Comparison of ENCODE assay signal across 27 cellular contexts in the genomic region with DNA sequence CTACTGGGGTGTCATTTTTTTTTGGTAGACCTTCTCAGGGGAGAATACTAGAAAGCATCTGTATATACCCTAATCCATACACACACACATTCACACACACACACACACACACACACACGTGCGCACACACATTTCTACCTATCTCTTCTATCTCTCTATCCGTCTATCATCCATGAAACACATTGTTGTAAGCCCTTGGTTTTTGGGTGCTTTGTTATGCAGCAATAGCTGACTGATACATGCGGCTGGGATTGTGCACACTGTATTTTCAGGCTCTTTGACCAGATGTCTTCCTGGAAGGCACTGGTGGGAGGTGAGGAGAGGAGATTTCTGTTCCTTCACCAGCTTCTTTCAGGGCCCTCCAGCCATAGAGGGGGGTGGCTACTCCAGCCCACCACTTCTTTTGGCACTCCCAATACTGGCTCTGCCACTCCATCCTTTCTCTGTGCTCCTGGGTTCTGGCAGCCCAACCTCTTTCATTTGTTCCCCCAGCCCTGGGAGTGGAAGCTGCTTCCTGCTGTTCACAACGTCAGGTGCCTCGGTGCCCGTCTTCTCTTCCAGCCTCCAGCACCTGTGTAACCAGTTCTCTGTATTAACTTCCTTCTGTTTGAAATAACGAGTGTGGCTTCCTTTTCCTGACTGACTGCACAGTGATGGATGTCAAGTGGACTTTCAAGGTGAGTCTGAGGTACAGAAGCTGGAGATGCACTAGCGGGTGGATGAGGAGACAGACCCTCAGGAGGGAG. TPM values are rescaled to one million over a fixed set of nuclear protein-coding genes. Genes with fewer than 3 reads are reported as not detected.
DNase-seq lines count a peak whose midpoint lies in the region; ATAC-seq, FAIRE-seq and TF ChIP-seq lines count a peak whose summit lies in the region.
"Had no signal": no experiment of that assay in that cellular context is flagged by ENCODE, and none has a peak within 500 bp of the region (broad histone marks: within the 10 kb centered on the region; RNA-seq: fewer than 3 reads in every experiment).

No MANE protein-coding gene starts in this region.

- H3K36me3 Mint-ChIP-seq in endothelial cell (ENCODE audit: low read depth, unreplicated experiment): no peaks in the 10 kb centered on the region
- H3K36me3 Mint-ChIP-seq in activated T-helper 1 cell treated with anti-CD3 and anti-CD28 coated beads, Interleukin-12 subunit alpha, Interleukin-12 subunit beta, Interleukin-2, Interleukin-4 antibody, amounts not matched to agents 30 ng/mL and 10 ng/mL and 1 ng/mL, durations not matched to agents 14 hours and 24 hours and 36 hours (ENCODE audit: low read depth): no peaks in the 10 kb centered on the region

- POLR2A ChIA-PET in HepG2 (lab: Yijun Ruan, JAX): no interaction called here

- no peak overlapping the region for H3K4me3 Mint-ChIP-seq in endothelial cell (ENCODE audit: unreplicated experiment)
- no peak overlapping the region for H3K4me3 Mint-ChIP-seq in activated T-helper 1 cell treated with anti-CD3 and anti-CD28 coated beads, Interleukin-12 subunit alpha, Interleukin-12 subunit beta, Interleukin-2, Interleukin-4 antibody, amounts not matched to agents 30 ng/mL and 10 ng/mL and 1 ng/mL, durations not matched to agents 14 hours and 24 hours and 36 hours
- H3K4me3 Mint-ChIP-seq: CD4-positive, alpha-beta T cell; GM23338 had no signal

- H3K9ac ChIP-seq in HepG2 (ENCODE audit: insufficient read depth, low read depth, low read length): no peak overlapping the region

- TF ChIP-seq CTCF in HepG2 (CRISPR knock-in tag; IDR thresholded peaks at IDR 0.05): no peak
- TF ChIP-seq CTCF in right lobe of liver (IDR thresholded peaks at IDR 0.05): no peak
- no peak for TF ChIP-seq CTCF in endothelial cell (IDR thresholded peaks at IDR 0.05; ENCODE audit: unreplicated experiment)
- TF ChIP-seq CTCF in transverse colon (IDR thresholded peaks at IDR 0.05): no peak

- no peak for FAIRE-seq in HepG2 (lab: Jason Lieb, UNC)
- FAIRE-seq: GM12892, HTR-8/SVneo had no signal

- no peak overlapping the region for H3K27ac ChIP-seq in HepG2 (ENCODE audit: extremely low read length, insufficient read depth, low read length)
- H3K27ac ChIP-seq in right lobe of liver: no peak overlapping the region
- peak overlapping the region; percentile 3 to 82 (median 78) for H3K27ac ChIP-seq in transverse colon

- H3K4me1 Mint-ChIP-seq in endothelial cell (ENCODE audit: unreplicated experiment): peaks cover 13% of the 10 kb centered on the region
- H3K4me1 Mint-ChIP-seq in activated T-helper 1 cell treated with anti-CD3 and anti-CD28 coated beads, Interleukin-12 subunit alpha, Interleukin-12 subunit beta, Interleukin-2, Interleukin-4 antibody, amounts not matched to agents 30 ng/mL and 10 ng/mL and 1 ng/mL, durations not matched to agents 14 hours and 24 hours and 36 hours (ENCODE audit: low read depth): no peaks in the 10 kb centered on the region

- in situ Hi-C loops in HepG2 (cut with HindIII; ENCODE audit: extremely low pct_ligation_motif_present, low pct_unique_long_range_greater_than_20kb): no loop called here
- in situ Hi-C loops in transverse colon (cut with MboI; ENCODE audit: low pct_ligation_motif_present in 1 of 4, low pct_unique_long_range_greater_than_20kb in 1 of 4, low sequenced_read_pairs in 3 of 4): no loop called here

- H4K20me1 ChIP-seq in HepG2 (ENCODE audit: insufficient read depth, low read length): no peaks in the 10 kb centered on the region

- peak overlapping the region; percentile 1 for H3K27ac Mint-ChIP-seq in endothelial cell (ENCODE audit: unreplicated experiment)
- no peak overlapping the region for H3K27ac Mint-ChIP-seq in activated T-helper 1 cell treated with anti-CD3 and anti-CD28 coated beads, Interleukin-12 subunit alpha, Interleukin-12 subunit beta, Interleukin-2, Interleukin-4 antibody, amounts not matched to agents 30 ng/mL and 10 ng/mL and 1 ng/mL, durations not matched to agents 14 hours and 24 hours and 36 hours
- H3K27ac Mint-ChIP-seq: CD4-positive, alpha-beta T cell; GM23338 had no signal

- H3K9me3 ChIP-seq in HepG2 (ENCODE audit: low read length) (0 out of 2 replicates have a peak, but pooled peaks cover 4% of the 10 kb centered on the region), right lobe of liver (no peaks in the 10 kb centered on the region), transverse colon (peaks cover 0 to 3% of the 10 kb centered on the region in 2 donors)
- H3K9me3 ChIP-seq: BE2C had no signal

- H3K9me3 Mint-ChIP-seq in endothelial cell (ENCODE audit: unreplicated experiment): no peaks in the 10 kb centered on the region
- peaks cover 5% of the 10 kb centered on the region for H3K9me3 Mint-ChIP-seq in activated T-helper 1 cell treated with anti-CD3 and anti-CD28 coated beads, Interleukin-12 subunit alpha, Interleukin-12 subunit beta, Interleukin-2, Interleukin-4 antibody, amounts not matched to agents 30 ng/mL and 10 ng/mL and 1 ng/mL, durations not matched to agents 14 hours and 24 hours and 36 hours
- H3K9me3 Mint-ChIP-seq: CD4-positive, alpha-beta T cell had no signal

- H3K36me3 ChIP-seq in HepG2 (replicated peaks in 1 of 2; ENCODE audit: control insufficient read depth in 1 of 2, insufficient read depth in 2 of 2, low read length in 2 of 2) (no peaks in the 10 kb centered on the region), right lobe of liver (no peaks in the 10 kb centered on the region), transverse colon (no peaks in the 10 kb centered on the region)
- H3K36me3 ChIP-seq: BE2C, HAP-1 had no signal

- no TSS peak for BruUV-seq in HepG2 (replicated peaks; lab: Mats Ljungman, UMichigan)

- CTCF ChIA-PET in HepG2 (lab: Yijun Ruan, JAX; ENCODE audit: low intra/inter-chr PET ratio, low total read pairs): no interaction called here

- WGBS in HepG2 (ENCODE audit: low lambda C conversion rate): 34% methylated on average over 9 of the region's 9 CpGs
- WGBS in right lobe of liver (ENCODE audit: insufficient coverage, low coverage, low lambda C conversion rate, missing lambda C conversion rate): 66% methylated on average over 9 of the region's 9 CpGs
- 17 to 55% methylated on average over 6 to 9 of the region's 9 CpGs for WGBS in transverse colon (ENCODE audit: low coverage in 1 of 2), 2 donors

- TF ChIP-seq EP300 in HepG2 (IDR thresholded peaks at IDR 0.05; ENCODE audit: low read depth in 2 of 2, low read length in 2 of 2): no peak
- no peak for TF ChIP-seq EP300 in HepG2 (CRISPR knock-in tag; IDR thresholded peaks at IDR 0.05; ENCODE audit: borderline replicate concordance)
- no peak for TF ChIP-seq EP300 in transverse colon (IDR thresholded peaks at IDR 0.05; ENCODE audit: low read depth)

- TF ChIP-seq POLR2A in HepG2 (IDR thresholded peaks at IDR 0.05; ENCODE audit: insufficient read depth in 1 of 2, low read depth in 2 of 2, low read length in 2 of 2) (no peak), right lobe of liver (IDR thresholded peaks at IDR 0.05) (no peak), transverse colon (IDR thresholded peaks at IDR 0.05) (no peak)

- no peaks in the 10 kb centered on the region for H3K79me2 ChIP-seq in HepG2 (ENCODE audit: insufficient read depth, low read length)

- intact Hi-C loops in HepG2 (cut with micrococcal nuclease; ENCODE audit: unreplicated experiment): no loop called here
- intact Hi-C loops in right lobe of liver (cut with DNase I): no loop called here
- intact Hi-C loops in transverse colon (cut with DNase I; ENCODE audit: low total_unique reads): no loop called here
- intact Hi-C loops in activated T-helper 1 cell treated with anti-CD3 and anti-CD28 coated beads, Interleukin-12 subunit alpha, Interleukin-12 subunit beta, Interleukin-2, Interleukin-4 antibody, amounts not matched to agents 30 ng/mL and 10 ng/mL and 1 ng/mL, durations not matched to agents 14 hours and 24 hours and 36 hours (cut with micrococcal nuclease): no loop called here

- no peak overlapping the region for H2AFZ ChIP-seq in HepG2 (ENCODE audit: low read length)
- H2AFZ ChIP-seq: GM23338 had no signal

- H3K4me1 ChIP-seq in HepG2 (ENCODE audit: insufficient read depth, low read length) (peaks cover 5% of the 10 kb centered on the region; the same call in 1 of the 2 replicates), right lobe of liver (no peaks in the 10 kb centered on the region), transverse colon (peaks cover 5 to 16% (median 8%) of the 10 kb centered on the region in 4 donors)
- H3K4me1 ChIP-seq: BE2C, Caco-2, HAP-1 had no signal

- no peak for ATAC-seq in HepG2
- no peak for ATAC-seq in right lobe of liver
- ATAC-seq in GM18519 (IDR thresholded peaks at IDR 0.05; ENCODE audit: low FRiP score, unreplicated experiment): no peak
- ATAC-seq: GM23338 had no signal

- H3K27me3 ChIP-seq in HepG2 (ENCODE audit: control insufficient read depth in 1 of 2, insufficient read depth in 2 of 2, low read length in 2 of 2): peaks cover 6 to 34% of the 10 kb centered on the region in 2 experiments; a peak in 3 of 5 replicates
- no peaks in the 10 kb centered on the region for H3K27me3 ChIP-seq in right lobe of liver
- H3K27me3 ChIP-seq in transverse colon: peaks cover 4% of the 10 kb centered on the region
- H3K27me3 ChIP-seq: BE2C had no signal

- H3K27me3 Mint-ChIP-seq in endothelial cell (ENCODE audit: unreplicated experiment): peaks cover 8% of the 10 kb centered on the region
- peaks cover 2% of the 10 kb centered on the region for H3K27me3 Mint-ChIP-seq in activated T-helper 1 cell treated with anti-CD3 and anti-CD28 coated beads, Interleukin-12 subunit alpha, Interleukin-12 subunit beta, Interleukin-2, Interleukin-4 antibody, amounts not matched to agents 30 ng/mL and 10 ng/mL and 1 ng/mL, durations not matched to agents 14 hours and 24 hours and 36 hours (ENCODE audit: insufficient read depth)

- H3K4me3 ChIP-seq in HepG2 (replicated peaks in 1 of 3; ENCODE audit: insufficient read depth in 1 of 3, low read depth in 2 of 3, low read length in 3 of 3) (no peak overlapping the region), right lobe of liver (no peak overlapping the region), transverse colon (no peak overlapping the region)
- no peak overlapping the region for H3K4me3 ChIP-seq in Jurkat, Clone E6-1 (ENCODE audit: low read length)
- H3K4me3 ChIP-seq: GM23338, HAP-1 had no signal

- no peak overlapping the region for H3K4me2 ChIP-seq in HepG2 (ENCODE audit: low read depth, low read length)
- H3K4me2 ChIP-seq: GM23338 had no signal

- DNase-seq in HepG2 (ENCODE audit: low spot score): no peak
- DNase-seq in right lobe of liver: no peak
- peak; percentile 54 for DNase-seq in Jurkat, Clone E6-1 (ENCODE audit: low read depth, low spot score)
- no peak for DNase-seq in endothelial cell (ENCODE audit: low spot score)
- peak; percentile 57 for DNase-seq in transverse colon
- DNase-seq in SW480 (ENCODE audit: low spot score): no peak
- no peak for DNase-seq in activated T-helper 1 cell treated with anti-CD3 and anti-CD28 coated beads, Interleukin-12 subunit alpha, Interleukin-12 subunit beta, Interleukin-2, Interleukin-4 antibody, amounts not matched to agents 30 ng/mL and 10 ng/mL and 1 ng/mL, durations not matched to agents 14 hours and 24 hours and 36 hours (ENCODE audit: low spot score)
- DNase-seq: BE2C; Caco-2; CD4-positive, alpha-beta T cell; IMR-90; Karpas-422; NCI-H1694; NCI-H2081 treated with DMSO at 0.1 percent for 48 hours; NCI-H2171 treated with DMSO at 0.1 percent for 48 hours; NCI-H524 treated with DMSO at 0.1 percent for 48 hours; OCI-M1; SHP77 had no signal

- no peak for TF ChIP-seq RAD21 in HepG2 (CRISPR knock-in tag; IDR thresholded peaks at IDR 0.05)

RNA-seq across cellular contexts. Expression of a gene that starts 12.4 kb away (rescaled TPM):
- not detected in 2 replicates for total RNA-seq in HepG2 (2016; rRNA removed; fragmentation: Illumina TruSeq; extraction: Trizol)
- total RNA-seq in HepG2 (2016; cell fraction: cytosol; rRNA removed; fragmentation: Illumina TruSeq; extraction: Trizol; ENCODE audit: low read depth): not detected in 2 replicates
- total RNA-seq in HepG2 (2016; cell fraction: insoluble cytoplasmic fraction; rRNA removed; fragmentation: Illumina TruSeq; extraction: Trizol): not detected in 2 replicates
- not detected in 2 replicates for total RNA-seq in HepG2 (2016; cell fraction: membrane; rRNA removed; fragmentation: Illumina TruSeq; extraction: Trizol)
- not detected in 2 replicates for total RNA-seq in HepG2 (2016; cell fraction: nucleus; rRNA removed; fragmentation: Illumina TruSeq; extraction: Trizol)
- under 0.01 TPM in 1 of 2 replicates, not detected in the other for polyA plus RNA-seq in HepG2 (2011; rRNA removed)
- not detected in 2 replicates for polyA plus RNA-seq in HepG2 (2011; cell fraction: cytosol; rRNA removed)
- under 0.01 and 0.02 TPM in 2 replicates for polyA plus RNA-seq in HepG2 (2011; cell fraction: nucleus; rRNA removed)
- not detected in 2 replicates for polyA plus RNA-seq in HepG2 (2012)
- not detected in 2 replicates for polyA plus RNA-seq in HepG2 (2016; cell fraction: cytosol; fragmentation: Illumina TruSeq; extraction: Trizol; ENCODE audit: low read depth)
- polyA plus RNA-seq in HepG2 (2016; cell fraction: insoluble cytoplasmic fraction; fragmentation: Illumina TruSeq; extraction: Trizol; ENCODE audit: low read depth): not detected in 2 replicates
- not detected in 2 replicates for polyA plus RNA-seq in HepG2 (2016; cell fraction: membrane; fragmentation: Illumina TruSeq; extraction: Trizol; ENCODE audit: low read depth)
- polyA plus RNA-seq in HepG2 (2016; cell fraction: nucleus; fragmentation: Illumina TruSeq; extraction: Trizol; ENCODE audit: insufficient read depth, low read depth): not detected in 2 replicates
- 0.22 TPM in 1 of 2 replicates, not detected in the other for polyA minus RNA-seq in HepG2 (2011; rRNA and poly(A)+ RNA removed; ENCODE audit: low replicate concordance)
- polyA minus RNA-seq in HepG2 (2011; cell fraction: cytosol; rRNA and poly(A)+ RNA removed): not detected in 2 replicates
- not detected in 2 replicates for polyA minus RNA-seq in HepG2 (2011; cell fraction: nucleus; rRNA and poly(A)+ RNA removed)
- under 1 TPM in 1 of 6 experiments, not detected in 5; 0.04 TPM for total RNA-seq in right lobe of liver
- not detected for polyA plus RNA-seq in Jurkat, Clone E6-1 (2012; ENCODE audit: insufficient read depth, insufficient read length)
- not detected for total RNA-seq in endothelial cell (ENCODE audit: unreplicated experiment)
- total RNA-seq in transverse colon: 100 to 1,000 TPM; 269 to 910 (median 671) TPM
- not detected in 2 replicates for total RNA-seq in activated T-helper 1 cell treated with anti-CD3 and anti-CD28 coated beads, Interleukin-12 subunit alpha, Interleukin-12 subunit beta, Interleukin-2, Interleukin-4 antibody, amounts not matched to agents 30 ng/mL and 10 ng/mL and 1 ng/mL, durations not matched to agents 14 hours and 24 hours and 36 hours
- total RNA-seq: A673; CD4-positive, alpha-beta T cell; G401; GM23338; IMR-90; RPMI7951 had no signal
- polyA plus RNA-seq: GM23338, IMR-90 had no signal

RNA-seq across cellular contexts. Expression of a gene that starts 25.7 kb away (rescaled TPM):
- total RNA-seq in HepG2 (2016; rRNA removed; fragmentation: Illumina TruSeq; extraction: Trizol) (not detected in 2 replicates), right lobe of liver (1 to 10 TPM in 2 of 6 experiments, under 1 TPM in 4; 0.31 to 2.1 (median 0.72) TPM), endothelial cell (ENCODE audit: unreplicated experiment) (not detected), transverse colon (not detected)
- not detected in 2 replicates for total RNA-seq in HepG2 (2016; cell fraction: cytosol; rRNA removed; fragmentation: Illumina TruSeq; extraction: Trizol; ENCODE audit: low read depth)
- not detected in 2 replicates for total RNA-seq in HepG2 (2016; cell fraction: insoluble cytoplasmic fraction; rRNA removed; fragmentation: Illumina TruSeq; extraction: Trizol)
- not detected in 2 replicates for total RNA-seq in HepG2 (2016; cell fraction: membrane; rRNA removed; fragmentation: Illumina TruSeq; extraction: Trizol)
- total RNA-seq in HepG2 (2016; cell fraction: nucleus; rRNA removed; fragmentation: Illumina TruSeq; extraction: Trizol): not detected in 2 replicates
- polyA plus RNA-seq in HepG2 (2011; rRNA removed): not detected in 2 replicates
- not detected in 2 replicates for polyA plus RNA-seq in HepG2 (2011; cell fraction: cytosol; rRNA removed)
- polyA plus RNA-seq in HepG2 (2011; cell fraction: nucleus; rRNA removed): not detected in 2 replicates
- 0.03 and 0.08 TPM in 2 replicates for polyA plus RNA-seq in HepG2 (2012)
- polyA plus RNA-seq in HepG2 (2016; cell fraction: cytosol; fragmentation: Illumina TruSeq; extraction: Trizol; ENCODE audit: low read depth): not detected in 2 replicates
- not detected in 2 replicates for polyA plus RNA-seq in HepG2 (2016; cell fraction: insoluble cytoplasmic fraction; fragmentation: Illumina TruSeq; extraction: Trizol; ENCODE audit: low read depth)
- polyA plus RNA-seq in HepG2 (2016; cell fraction: membrane; fragmentation: Illumina TruSeq; extraction: Trizol; ENCODE audit: low read depth): not detected in 2 replicates
- not detected in 2 replicates for polyA plus RNA-seq in HepG2 (2016; cell fraction: nucleus; fragmentation: Illumina TruSeq; extraction: Trizol; ENCODE audit: insufficient read depth, low read depth)
- not detected in 2 replicates for polyA minus RNA-seq in HepG2 (2011; rRNA and poly(A)+ RNA removed; ENCODE audit: low replicate concordance)
- not detected in 2 replicates for polyA minus RNA-seq in HepG2 (2011; cell fraction: cytosol; rRNA and poly(A)+ RNA removed)
- polyA minus RNA-seq in HepG2 (2011; cell fraction: nucleus; rRNA and poly(A)+ RNA removed): not detected in 2 replicates
- polyA plus RNA-seq in Jurkat, Clone E6-1 (2012; ENCODE audit: insufficient read depth, insufficient read length): not detected
- total RNA-seq in activated T-helper 1 cell treated with anti-CD3 and anti-CD28 coated beads, Interleukin-12 subunit alpha, Interleukin-12 subunit beta, Interleukin-2, Interleukin-4 antibody, amounts not matched to agents 30 ng/mL and 10 ng/mL and 1 ng/mL, durations not matched to agents 14 hours and 24 hours and 36 hours: not detected in 2 replicates
- total RNA-seq: A673; Caco-2; CD4-positive, alpha-beta T cell; G401; GM23338; IMR-90; MCF 10A had no signal
- polyA plus RNA-seq: GM23338, IMR-90 had no signal

Comparison
In these comparisons a context has a peak if more than half of its experiments do, and no peak if none do; other contexts are left out.
1. DNase-seq: peak in Jurkat, Clone E6-1 (single experiment) and transverse colon (single experiment); none in HepG2 (single experiment), right lobe of liver (0 of 3), endothelial cell (single experiment), SW480 (single experiment) and activated T-helper 1 cell treated with anti-CD3 and anti-CD28 coated beads, Interleukin-12 subunit alpha, Interleukin-12 subunit beta, Interleukin-2, Interleukin-4 antibody, amounts not matched to agents 30 ng/mL and 10 ng/mL and 1 ng/mL, durations not matched to agents 14 hours and 24 hours and 36 hours (single experiment).
2. H3K27ac ChIP-seq: peak in transverse colon (4 of 4); none in HepG2 (single experiment) and right lobe of liver (0 of 3).
3. RNA of a gene that starts 12.4 kb away (total RNA-seq): 269 to 910 TPM in transverse colon; not detected in endothelial cell (single experiment), not detected in HepG2, 0.04 TPM in right lobe of liver and not detected in activated T-helper 1 cell treated with anti-CD3 and anti-CD28 coated beads, Interleukin-12 subunit alpha, Interleukin-12 subunit beta, Interleukin-2, Interleukin-4 antibody, amounts not matched to agents 30 ng/mL and 10 ng/mL and 1 ng/mL, durations not matched to agents 14 hours and 24 hours and 36 hours; every median in the first group is over 100 times any median in the second.